Comparison of ENCODE assay signal across 8 cellular contexts in the genomic region with DNA sequence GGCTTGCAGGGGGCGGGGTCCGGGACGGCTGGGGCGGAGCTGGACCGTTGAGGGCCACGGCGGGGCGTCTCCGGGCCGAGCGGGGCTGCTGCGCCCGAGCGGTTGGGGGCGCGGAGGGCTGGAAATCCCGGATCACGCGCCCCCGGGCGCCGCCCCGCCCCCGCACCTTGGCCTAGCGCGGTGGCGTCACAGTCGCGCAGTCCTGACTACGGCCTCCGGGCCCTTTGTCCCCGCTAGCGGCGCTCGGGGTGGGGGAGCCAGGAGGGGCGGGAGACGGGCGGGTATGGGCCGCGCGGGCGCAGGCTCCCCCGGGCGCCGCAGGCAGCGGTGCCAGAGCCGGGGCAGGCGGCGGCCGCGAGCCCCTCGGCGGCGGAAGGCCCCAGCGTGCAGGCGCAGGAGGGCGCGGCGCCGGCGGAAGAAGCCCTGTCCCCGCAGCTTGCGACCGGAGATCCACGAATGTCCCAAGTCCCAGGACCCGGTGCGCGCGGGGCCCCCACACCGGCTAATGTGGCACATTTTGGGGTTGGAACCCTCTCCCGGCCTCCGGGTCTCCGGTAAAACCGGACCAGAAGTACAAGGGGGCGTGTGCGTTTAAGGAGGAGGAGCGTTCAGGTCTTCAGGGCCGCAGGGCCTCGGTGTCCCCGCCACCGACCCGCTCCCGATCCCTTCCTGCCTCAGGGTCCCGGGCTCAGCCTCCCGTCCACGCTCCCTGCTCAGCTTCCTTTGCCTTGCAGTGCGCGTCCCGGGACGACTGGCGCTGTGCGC. TPM values are rescaled to one million over a fixed set of nuclear protein-coding genes. Genes with fewer than 3 reads are reported as not detected.
DNase-seq lines count a peak whose midpoint lies in the region; ATAC-seq, FAIRE-seq and TF ChIP-seq lines count a peak whose summit lies in the region.

No MANE protein-coding gene starts in this region.

- no peaks in the 10 kb centered on the region for H3K9me3 Mint-ChIP-seq in memory B cell

- no peak for FAIRE-seq in H1 (lab: Jason Lieb, UNC)

- H2BK5ac ChIP-seq in H1 (ENCODE audit: low read depth, low read length) = peak overlapping the region; percentile 73; the same call in 1 of the 2 replicates

- H3K27ac Mint-ChIP-seq in memory B cell = peak overlapping the region; percentile 85

- peak in 1 of 2 experiments; percentile 1; a peak in 1 of 4 replicates for TF ChIP-seq RAD21 in H1 (IDR thresholded peaks at IDR 0.05 in 1 of 2, conservative IDR thresholded peaks at IDR 0.05 in 1 of 2; ENCODE audit: low read depth in 2 of 2, low read length in 2 of 2)

- H3K56ac ChIP-seq in H1 (replicated peaks; ENCODE audit: insufficient read length, low read depth, low read length) = peak overlapping the region; percentile 50

- H2BK12ac ChIP-seq in H1 (ENCODE audit: low read depth, low read length) = peak overlapping the region; percentile 80; the same call in 1 of the 2 replicates

- peak; percentile 51 to 55 for TF ChIP-seq POLR2A in H1 (IDR thresholded peaks at IDR 0.05; ENCODE audit: control extremely low read depth in 1 of 2, low read depth in 2 of 2, low read length in 2 of 2)

- peaks cover 4 to 21% (median 8%) of the 10 kb centered on the region in 4 experiments for H3K4me1 ChIP-seq in H1 (replicated peaks in 1 of 4; ENCODE audit: control insufficient read depth in 3 of 4, insufficient read depth in 4 of 4, low read length in 3 of 4)

- no peak overlapping the region for H3K4ac ChIP-seq in H1 (replicated peaks; ENCODE audit: insufficient read length, low read depth, low read length)

- H2AK5ac ChIP-seq in H1 (ENCODE audit: low read depth, low read length) = no peak overlapping the region

- H4K5ac ChIP-seq in H1 (ENCODE audit: insufficient read length, low read depth, low read length) = no peak overlapping the region

- no peak overlapping the region for H3K23ac ChIP-seq in H1 (ENCODE audit: insufficient read length)

- no peak overlapping the region for H2BK120ac ChIP-seq in H1 (replicated peaks; ENCODE audit: low read depth, low read length)

- 3% methylated on average over 15 of the region's 92 CpGs; no CpG with 5 or more reads in 1 of the 2 experiments for WGBS in H1 (ENCODE audit: extremely low coverage in 1 of 2, insufficient coverage in 1 of 2, insufficient read length in 1 of 2, insufficient replicate concordance in 2 of 2, low coverage in 1 of 2, low lambda C conversion rate in 2 of 2, missing lambda C conversion rate in 1 of 2), 2 experiments

- no peaks in the 10 kb centered on the region for H3K9me3 ChIP-seq in H1 (ENCODE audit: insufficient read depth in 2 of 2, low read depth in 1 of 2, low read length in 1 of 2)

- POLR2A ChIA-PET in H1 (lab: Charles Lee; ENCODE audit: partially characterized antibody) = interaction anchor here (0.6 to 9.8 kb wide), 27 partner anchors 8 to 171 kb away, joined by 3 to 116 read pairs (median 4); partner anchors contain the start of genes ABCA7, ATP5F1D, CBARP and CIRBP

- no peak overlapping the region for H2AFZ ChIP-seq in H1 (ENCODE audit: low read length)

- H4K8ac ChIP-seq in H1 (ENCODE audit: extremely low read depth, insufficient read depth, low read length) = peak overlapping the region; percentile 71; the same call in 1 of the 2 replicates

- peaks cover 1% of the 10 kb centered on the region for H3K36me3 Mint-ChIP-seq in memory B cell

- H4K20me1 ChIP-seq in H1 (replicated peaks in 1 of 2; ENCODE audit: control insufficient read depth in 1 of 2, insufficient read depth in 2 of 2, low read length in 2 of 2) = peaks cover 5 to 7% of the 10 kb centered on the region in 2 experiments

- no peaks in the 10 kb centered on the region for H3K27me3 ChIP-seq in H1 (replicated peaks in 1 of 4; ENCODE audit: control insufficient read depth in 3 of 4, extremely low read depth in 1 of 4, insufficient read depth in 3 of 4, low read length in 3 of 4)

- H3K79me2 ChIP-seq in H1 (ENCODE audit: control insufficient read depth in 1 of 2, insufficient read depth in 2 of 2, low read length in 2 of 2) = no peaks in the 10 kb centered on the region; a peak in 1 of 4 replicates

- TF ChIP-seq CTCF in H1 (IDR thresholded peaks at IDR 0.05; ENCODE audit: control extremely low read depth in 1 of 3, insufficient read depth in 1 of 3, low read depth in 1 of 3, low read length in 3 of 3) = no peak

- H3K27me3 Mint-ChIP-seq in memory B cell = no peaks in the 10 kb centered on the region

- peak overlapping the region; percentile 71 to 97 for H3K4me2 ChIP-seq in H1 (ENCODE audit: insufficient read depth in 1 of 2, low read depth in 2 of 2, low read length in 2 of 2)

- H3K36me3 ChIP-seq in H1 (ENCODE audit: control insufficient read depth in 2 of 4, insufficient read depth in 4 of 4, low read length in 3 of 4) = peaks cover 8 to 32% (median 16%) of the 10 kb centered on the region in 4 experiments; a peak in 6 of 8 replicates

- H3K23me2 ChIP-seq in H1 (ENCODE audit: low read depth, low read length) = peaks cover 7% of the 10 kb centered on the region; the same call in 1 of the 2 replicates

- ATAC-seq in HG02973 (IDR thresholded peaks at IDR 0.05; ENCODE audit: unreplicated experiment) (peak; percentile 29), memory B cell (ENCODE audit: low read depth) (peak; percentile 65)

- peak overlapping the region; percentile 95 for H4K91ac ChIP-seq in H1 (replicated peaks; ENCODE audit: insufficient read length, low read length)

- peak overlapping the region; percentile 66; the same call in 1 of the 2 replicates for H3K27ac ChIP-seq in H1 (ENCODE audit: low read depth, low read length)

- H3K4me3 Mint-ChIP-seq in memory B cell = peak overlapping the region; percentile 78

- H3K14ac ChIP-seq in H1 (ENCODE audit: insufficient read length) = no peak overlapping the region

- CTCF ChIA-PET in H1 (lab: Charles Lee; ENCODE audit: partially characterized antibody) = interaction anchor here (0.5 to 2.1 kb wide), 8 partner anchors 9 to 494 kb away, joined by 3 to 6 read pairs (median 4); no protein-coding TSS in a partner anchor

- no peak for TF ChIP-seq EP300 in H1 (IDR thresholded peaks at IDR 0.05; ENCODE audit: borderline replicate concordance in 1 of 2, low read depth in 2 of 2, low read length in 2 of 2)

- H3K4me1 Mint-ChIP-seq in memory B cell = peaks cover 8% of the 10 kb centered on the region

- peak; percentile 72 for DNase-seq in NCI-H82 (lab: John Stamatoyannopoulos, UW)
- no peak for DNase-seq in NCI-H82 treated with DMSO at 0.1 percent for 48 hours (lab: John Stamatoyannopoulos, UW; ENCODE audit: unreplicated experiment)
- peak; percentile 84 for DNase-seq in NCI-H345 (lab: John Stamatoyannopoulos, UW)
- DNase-seq in activated CD8-positive, alpha-beta memory T cell treated with anti-CD3 and anti-CD28 coated beads for 4 hours (ENCODE audit: low read depth in 2 of 2) = peak; percentile 52 to 61
- DNase-seq in H1 (ENCODE audit: low read depth in 1 of 2, low spot score in 2 of 2) = peak in 1 of 2 experiments; percentile 86
- DNase-seq in memory B cell (ENCODE audit: low spot score in 2 of 2) = peak; percentile 90 to 91
- peak; percentile 75 for DNase-seq in stimulated activated CD8-positive, alpha-beta memory T cell treated with anti-CD3 and anti-CD28 coated beads, Interleukin-12 subunit alpha, Interleukin-12 subunit beta, amount 100 ng/mL, for 4 hours (ENCODE audit: low read depth)

- peak overlapping the region; percentile 57 to 93 (median 64) for H3K4me3 ChIP-seq in H1 (ENCODE audit: extremely low read depth in 1 of 4, insufficient read depth in 2 of 4, low read depth in 3 of 4, low read length in 4 of 4)

- no peak overlapping the region; the same call in none of the 2 replicates for H3K18ac ChIP-seq in H1 (ENCODE audit: extremely low read depth, low read length)

- peaks cover 4% of the 10 kb centered on the region for H3K79me1 ChIP-seq in H1 (ENCODE audit: low read depth, low read length)

- peak overlapping the region; percentile 4 to 80 (median 73); a peak in 6 of 7 replicates for H3K9ac ChIP-seq in H1 (replicated peaks in 1 of 4; ENCODE audit: extremely low read depth in 1 of 4, low read depth in 3 of 4, low read length in 3 of 4)

- H2BK15ac ChIP-seq in H1 (ENCODE audit: low read length) = peak overlapping the region; percentile 88; the same call in 1 of the 2 replicates

- H2BK20ac ChIP-seq in H1 (ENCODE audit: low read length) = no peak overlapping the region

TF ChIP-seq in H1, 55 proteins besides CTCF, POLR2A, EP300 and RAD21 (continues in another document):
- TF ChIP-seq SIN3A (conservative IDR thresholded peaks at IDR 0.05 in 1 of 2, IDR thresholded peaks at IDR 0.05 in 1 of 2; ENCODE audit: low read depth in 1 of 2, low read length in 2 of 2) (0 out of 4 replicates have a peak, but pooled peaks of 1 of the 2 experiments have one; percentile 43), TBP (IDR thresholded peaks at IDR 0.05; ENCODE audit: low read depth, low read length) (no peak)

RNA-seq across cellular contexts. Expression of gene GPX4, which starts 0.8 kb away (rescaled TPM):
- 342 and 355 TPM in 2 replicates for total RNA-seq in H1 (2021; fragmentation: NEBNext Ultra II Directional; extraction: Animal tissue kit (Norgen Biotek cat#: 25700))
- 693 and 947 TPM in 2 replicates for polyA plus RNA-seq in H1 (2011; rRNA removed)
- polyA plus RNA-seq in H1 (2011; cell fraction: cytosol; rRNA removed) = 779 TPM
- polyA plus RNA-seq in H1 (2011; cell fraction: nucleus; rRNA removed) = 730 TPM
- 475 to 711 TPM (median 640 TPM) in 4 replicates for polyA plus RNA-seq in H1 (2012, experiment 1 of 2)
- 958 TPM for polyA plus RNA-seq in H1 (2012, experiment 2 of 2)
- polyA plus RNA-seq in H1 (2013, experiment 1 of 2) = 575 TPM
- polyA plus RNA-seq in H1 (2013, experiment 2 of 2) = 562 TPM
- polyA minus RNA-seq in H1 (2011; rRNA and poly(A)+ RNA removed) = 186 and 191 TPM in 2 replicates
- 297 TPM for polyA minus RNA-seq in H1 (2011; cell fraction: cytosol; rRNA and poly(A)+ RNA removed)
- polyA minus RNA-seq in H1 (2011; cell fraction: nucleus; rRNA and poly(A)+ RNA removed) = 155 TPM

RNA-seq across cellular contexts. Expression of gene POLR2E, which starts 9.5 kb away (rescaled TPM):
- 274 and 281 TPM in 2 replicates for total RNA-seq in H1 (2021; fragmentation: NEBNext Ultra II Directional; extraction: Animal tissue kit (Norgen Biotek cat#: 25700))
- 381 and 483 TPM in 2 replicates for polyA plus RNA-seq in H1 (2011; rRNA removed)
- 378 TPM for polyA plus RNA-seq in H1 (2011; cell fraction: cytosol; rRNA removed)
- 283 TPM for polyA plus RNA-seq in H1 (2011; cell fraction: nucleus; rRNA removed)
- polyA plus RNA-seq in H1 (2012, experiment 1 of 2) = 286 to 416 TPM (median 379 TPM) in 4 replicates
- polyA plus RNA-seq in H1 (2012, experiment 2 of 2) = 296 TPM
- 195 TPM for polyA plus RNA-seq in H1 (2013, experiment 1 of 2)
- polyA plus RNA-seq in H1 (2013, experiment 2 of 2) = 204 TPM
- 110 and 140 TPM in 2 replicates for polyA minus RNA-seq in H1 (2011; rRNA and poly(A)+ RNA removed)
- polyA minus RNA-seq in H1 (2011; cell fraction: cytosol; rRNA and poly(A)+ RNA removed) = 128 TPM
- 125 TPM for polyA minus RNA-seq in H1 (2011; cell fraction: nucleus; rRNA and poly(A)+ RNA removed)

RNA-seq across cellular contexts. Expression of gene ARHGAP45, which starts 37.7 kb away (rescaled TPM):
- 41.8 and 43.6 TPM in 2 replicates for total RNA-seq in H1 (2021; fragmentation: NEBNext Ultra II Directional; extraction: Animal tissue kit (Norgen Biotek cat#: 25700))
- 31.4 and 40.2 TPM in 2 replicates for polyA plus RNA-seq in H1 (2011; rRNA removed)
- polyA plus RNA-seq in H1 (2011; cell fraction: cytosol; rRNA removed) = 36.8 TPM
- polyA plus RNA-seq in H1 (2011; cell fraction: nucleus; rRNA removed) = 67.4 TPM
- polyA plus RNA-seq in H1 (2012, experiment 1 of 2) = 26.5 to 43.1 TPM (median 35.3 TPM) in 4 replicates
- 29.2 TPM for polyA plus RNA-seq in H1 (2012, experiment 2 of 2)
- polyA plus RNA-seq in H1 (2013, experiment 1 of 2) = 16.7 TPM
- 16.2 TPM for polyA plus RNA-seq in H1 (2013, experiment 2 of 2)
- polyA minus RNA-seq in H1 (2011; rRNA and poly(A)+ RNA removed) = 13.6 and 19.9 TPM in 2 replicates
- polyA minus RNA-seq in H1 (2011; cell fraction: cytosol; rRNA and poly(A)+ RNA removed) = 28.4 TPM
- polyA minus RNA-seq in H1 (2011; cell fraction: nucleus; rRNA and poly(A)+ RNA removed) = 25.1 TPM
